Comparison of ENCODE assay signal across 18 cellular contexts in genomic region chr17:61294286-61294685, GRCh38.
"Had no signal": no experiment of that assay in that cellular context is flagged by ENCODE, and none has a peak within 500 bp of the region (broad histone marks: within the 10 kb centered on the region; RNA-seq: fewer than 3 reads in every experiment).

No MANE protein-coding gene starts in this region.

- H3K36me3 ChIP-seq: prostate gland, right lobe of liver, spleen, suprapubic skin had no signal

- H3K27ac ChIP-seq: prostate gland, right lobe of liver, spleen, suprapubic skin had no signal

- H3K27me3 ChIP-seq: right lobe of liver, spleen, suprapubic skin had no signal

- H3K36me3 Mint-ChIP-seq: activated naive CD4-positive, alpha-beta T cell treated with anti-CD3 and anti-CD28 coated beads, Interleukin-2, amount 50 U/mL, for 72 hours; brain; WTC11 had no signal

- H3K27me3 Mint-ChIP-seq: activated CD8-positive, alpha-beta T cell treated with anti-CD3 and anti-CD28 coated beads for 36 hours; brain; naive thymus-derived CD8-positive, alpha-beta T cell; stimulated activated naive CD8-positive, alpha-beta T cell treated with anti-CD3 and anti-CD28 coated beads, Interleukin-15, Interleukin-2, amounts not matched to agents 100 ng/mL and 50 ng/mL, for 24 hours; T-helper 17 cell had no signal

- H3K9me3 Mint-ChIP-seq: activated CD8-positive, alpha-beta T cell treated with anti-CD3 and anti-CD28 coated beads for 36 hours; activated naive CD4-positive, alpha-beta T cell treated with anti-CD3 and anti-CD28 coated beads, Interleukin-2, amount 50 U/mL, for 72 hours; activated T-cell treated with anti-CD3 and anti-CD28 coated beads, Interleukin-2, amount 50 U/mL, for 72 hours; brain; naive thymus-derived CD8-positive, alpha-beta T cell; stimulated activated naive CD8-positive, alpha-beta T cell treated with anti-CD3 and anti-CD28 coated beads, Interleukin-15, Interleukin-2, amounts not matched to agents 100 ng/mL and 50 ng/mL, for 24 hours; WTC11 had no signal

- ATAC-seq: activated CD8-positive, alpha-beta T cell treated with anti-CD3 and anti-CD28 coated beads for 36 hours; activated naive CD4-positive, alpha-beta T cell treated with anti-CD3 and anti-CD28 coated beads, Interleukin-2, amount 50 U/mL, for 72 hours; activated T-cell treated with anti-CD3 and anti-CD28 coated beads, Interleukin-2, amount 50 U/mL, for 72 hours; left lobe of liver; naive thymus-derived CD8-positive, alpha-beta T cell; right lobe of liver; T-helper 17 cell; WTC11 had no signal

- H3K4me3 Mint-ChIP-seq: activated CD8-positive, alpha-beta T cell treated with anti-CD3 and anti-CD28 coated beads for 36 hours; activated T-cell treated with anti-CD3 and anti-CD28 coated beads, Interleukin-2, amount 50 U/mL, for 72 hours; brain; naive thymus-derived CD8-positive, alpha-beta T cell; stimulated activated naive CD8-positive, alpha-beta T cell treated with anti-CD3 and anti-CD28 coated beads, Interleukin-15, Interleukin-2, amounts not matched to agents 100 ng/mL and 50 ng/mL, for 24 hours; T-helper 17 cell; WTC11 had no signal

- DNase-seq: activated CD4-positive, alpha-beta T cell treated with anti-CD3 and anti-CD28 coated beads for 48 hours; activated CD8-positive, alpha-beta T cell treated with anti-CD3 and anti-CD28 coated beads for 36 hours; activated gamma-delta T cell; activated T-cell treated with anti-CD3 and anti-CD28 coated beads, Interleukin-2, amount 50 U/mL, for 72 hours; effector CD8-positive, alpha-beta T cell; mucosa of descending colon; naive thymus-derived CD8-positive, alpha-beta T cell; occipital lobe; right lobe of liver; spleen; T-helper 17 cell had no signal

- H3K4me3 ChIP-seq: mucosa of descending colon, prostate gland, right lobe of liver, spleen, suprapubic skin had no signal

- H3K4me1 ChIP-seq: prostate gland, right lobe of liver, suprapubic skin had no signal

- H3K9me3 ChIP-seq: mucosa of descending colon, prostate gland, right lobe of liver, spleen, suprapubic skin had no signal

- H3K27ac Mint-ChIP-seq: activated CD8-positive, alpha-beta T cell treated with anti-CD3 and anti-CD28 coated beads for 36 hours; activated T-cell treated with anti-CD3 and anti-CD28 coated beads, Interleukin-2, amount 50 U/mL, for 72 hours; stimulated activated naive CD8-positive, alpha-beta T cell treated with anti-CD3 and anti-CD28 coated beads, Interleukin-15, Interleukin-2, amounts not matched to agents 100 ng/mL and 50 ng/mL, for 24 hours; WTC11 had no signal
